9 cellular contexts compared by ENCODE assay signal in the genomic region with DNA sequence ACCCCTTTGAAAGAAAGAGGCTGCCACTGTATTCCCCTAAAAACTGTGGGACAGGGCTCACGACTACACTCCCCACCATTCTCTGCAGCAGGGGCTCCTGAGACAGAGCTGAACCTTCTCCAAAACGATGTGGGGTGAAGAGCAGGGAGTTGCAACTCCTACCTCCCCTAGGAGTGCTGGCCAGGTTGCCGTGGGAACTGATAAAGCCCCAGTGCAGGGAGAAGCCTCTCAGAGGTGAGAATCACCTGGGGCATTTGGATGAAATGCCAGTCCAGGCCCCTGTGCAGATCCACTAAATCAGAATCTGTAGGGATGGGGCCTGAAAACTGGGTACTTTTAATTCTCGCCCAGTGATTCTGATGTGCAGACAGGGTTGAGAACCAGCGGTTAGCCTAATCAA. TPM values are rescaled to one million over a fixed set of nuclear protein-coding genes. Genes with fewer than 3 reads are reported as not detected.
DNase-seq lines count a peak whose midpoint lies in the region; ATAC-seq and TF ChIP-seq lines count a peak whose summit lies in the region.
"Had no signal": no experiment of that assay in that cellular context is flagged by ENCODE, and none has a peak within 500 bp of the region (broad histone marks: within the 10 kb centered on the region; RNA-seq: fewer than 3 reads in every experiment).

No MANE protein-coding gene starts in this region.

- peak; percentile 74 for DNase-seq in DMS53 (lab: John Stamatoyannopoulos, UW)
- DNase-seq in DMS53 treated with DMSO at 0.1 percent for 48 hours (lab: John Stamatoyannopoulos, UW; ENCODE audit: unreplicated experiment), result no peak
- DNase-seq in heart left ventricle, result no peak
- DNase-seq in skeletal muscle cell (ENCODE audit: low read depth), result no peak
- no peak for DNase-seq in NCI-H510A (lab: John Stamatoyannopoulos, UW)
- DNase-seq in NCI-H2196 (lab: John Stamatoyannopoulos, UW; ENCODE audit: unreplicated experiment), result no peak
- DNase-seq in NCI-H1694 treated with DMSO at 0.1 percent for 48 hours (lab: John Stamatoyannopoulos, UW), result no peak

- H3K9me3 ChIP-seq in heart left ventricle, result no peaks in the 10 kb centered on the region

- TF ChIP-seq CTCF in VCaP (conservative IDR thresholded peaks at IDR 0.05) (no peak), heart left ventricle (IDR thresholded peaks at IDR 0.05) (no peak)

- H3K4me1 ChIP-seq in heart left ventricle, result peaks cover 6 to 62% (median 41%) of the 10 kb centered on the region in 12 donors

- H3K27me3 ChIP-seq in heart left ventricle, result no peaks in the 10 kb centered on the region

- ATAC-seq in heart left ventricle, result no peak

- H3K36me3 ChIP-seq in heart left ventricle, result peaks cover 0 to 13% (median 0%) of the 10 kb centered on the region in 9 donors

- H3K4me3 ChIP-seq in heart left ventricle (peak overlapping the region; percentile 60 to 97 (median 78)), skeletal muscle cell (ENCODE audit: low read depth, low read length) (peak overlapping the region; percentile 71)

- WGBS in heart left ventricle, 4 donors, result 34 to 44% (median 39%) methylated on average over 5 of the region's 5 CpGs

- intact Hi-C loops in heart left ventricle (cut with DNase I), result loop anchor here (2.0 to 10.0 kb wide), 7 partner anchors 216 to 849 kb away; partner anchors contain the start of genes INTS6 (in 7 of the 10), WDFY2 (in 5 of the 10), FAM124A (in 1 of the 10) and SUGT1 (in 1 of the 10)

- H3K27ac ChIP-seq in VCaP, result peak overlapping the region; percentile 95
- H3K27ac ChIP-seq in heart left ventricle, result peak overlapping the region; percentile 97 to 100 (median 100)

- TF ChIP-seq POLR2A in heart left ventricle (IDR thresholded peaks at IDR 0.05), result no peak

RNA-seq across cellular contexts. Expression of gene DHRS12, which starts 0.9 kb away (rescaled TPM):
- total RNA-seq in heart left ventricle, result 10 to 100 TPM in 7 of 9 donors, 1 to 10 TPM in 2; 4.8 to 13.1 (median 12.1) TPM
- 10 to 100 TPM in 1 of 2 donors, 1 to 10 TPM in 1; 3.9 to 13.9 TPM for polyA plus RNA-seq in heart left ventricle

RNA-seq across cellular contexts. Expression of gene TMEM272, which starts 42.0 kb away (rescaled TPM):
- total RNA-seq in heart left ventricle, result 1 to 10 TPM in 3 of 9 donors, under 1 TPM in 5, not detected in 1; 0.14 to 1.6 (median 0.45) TPM
- polyA plus RNA-seq in heart left ventricle, result under 1 TPM; 0.21 to 0.34 TPM
- total RNA-seq: subcutaneous adipose tissue had no signal

RNA-seq across cellular contexts. Expression of gene CCDC70, which starts 58.8 kb away (rescaled TPM):
- total RNA-seq in heart left ventricle, result not detected
- polyA plus RNA-seq in heart left ventricle, result not detected
- total RNA-seq: subcutaneous adipose tissue had no signal
